Comparison of ENCODE assay signal across 1 cellular context in the genomic region with DNA sequence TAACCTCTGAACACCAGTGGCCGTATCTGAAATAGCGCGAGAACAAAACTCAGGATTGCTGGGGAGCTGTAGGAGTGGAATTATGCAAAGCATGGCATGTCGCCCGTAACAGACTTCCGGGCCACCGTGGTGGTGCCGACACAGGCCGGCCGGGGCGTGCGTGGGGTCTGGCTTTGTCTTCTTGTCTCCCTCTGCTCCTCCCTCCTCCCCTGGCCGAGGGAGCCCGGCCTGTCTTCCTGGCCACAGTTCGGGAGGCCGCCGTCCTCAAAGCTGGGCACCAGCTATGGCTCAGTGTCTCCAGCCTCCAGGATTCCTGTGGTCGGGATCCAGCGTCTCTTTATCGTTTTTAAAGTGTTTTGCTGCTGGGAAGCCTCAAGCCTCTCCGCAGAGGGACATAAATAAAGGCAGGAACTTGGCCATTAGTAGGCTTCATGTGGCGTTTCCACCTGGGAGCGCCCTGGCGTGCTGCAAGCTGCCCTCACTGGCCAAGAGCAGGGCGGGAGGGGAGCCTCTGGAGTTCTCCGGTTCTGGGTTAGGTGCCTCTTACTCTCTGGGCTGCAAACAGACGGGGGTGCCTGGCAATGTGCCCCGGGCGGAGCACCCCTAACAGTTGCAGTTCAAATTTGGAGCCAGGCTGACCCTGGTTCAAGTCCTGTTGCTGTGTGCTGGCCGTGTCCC.
TF ChIP-seq lines count a peak whose summit lies in the region.

No MANE protein-coding gene starts in this region.

TF ChIP-seq in K562, 482 proteins besides CTCF, POLR2A, EP300 and RAD21:
- TF ChIP-seq MEF2D (tag; conservative IDR thresholded peaks at IDR 0.05; ENCODE audit: low read depth) (no peak), ZNF263 (CRISPR knock-in tag; IDR thresholded peaks at IDR 0.05; ENCODE audit: borderline replicate concordance) (0 out of 2 replicates have a peak, but pooled peaks have one; percentile 43)
